In the genomic region with DNA sequence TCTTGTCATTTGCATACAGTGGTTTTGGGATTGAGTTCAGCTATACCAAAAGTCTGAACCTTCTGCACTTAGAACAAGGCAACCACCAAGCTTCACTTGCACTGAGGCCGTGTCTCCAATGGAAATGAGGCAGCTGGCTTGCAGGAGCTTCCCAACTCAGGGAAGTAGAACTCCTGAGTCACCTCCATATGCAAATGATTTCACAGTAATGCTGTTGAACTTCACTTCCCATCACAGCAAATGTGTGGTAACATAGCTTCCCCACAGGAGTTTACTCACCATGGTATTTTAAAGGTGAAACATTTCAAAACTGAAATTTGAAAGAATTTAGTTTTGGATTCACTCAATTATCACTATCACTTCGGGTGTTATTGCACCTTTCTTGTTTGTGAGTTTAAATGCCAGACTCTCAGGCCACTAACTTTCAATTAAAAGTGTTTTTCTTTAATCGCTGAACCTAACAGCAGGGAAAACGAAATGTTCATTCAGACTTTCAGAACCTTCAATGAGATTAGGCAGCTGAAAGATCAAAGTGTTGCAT, we compare ENCODE assay signal across 10 cellular contexts. TPM values are rescaled to one million over a fixed set of nuclear protein-coding genes. Genes with fewer than 3 reads are reported as not detected.
A peak's percentile ranks its signal among the peaks of the same experiment; 100 is the strongest.
DNase-seq lines count a peak whose midpoint lies in the region; ATAC-seq and TF ChIP-seq lines count a peak whose summit lies in the region.
"Had no signal": no experiment of that assay in that cellular context is flagged by ENCODE, and none has a peak within 500 bp of the region (broad histone marks: within the 10 kb centered on the region; RNA-seq: fewer than 3 reads in every experiment).

No MANE protein-coding gene starts in this region.

- H3K27ac ChIP-seq in tibial artery: no peak overlapping the region
- H3K27ac ChIP-seq in Peyer's patch: no peak overlapping the region
- H3K27ac ChIP-seq: ascending aorta had no signal

- no peak overlapping the region for H3K4me3 ChIP-seq in fibroblast of pulmonary artery (replicated peaks; ENCODE audit: low read depth, low read length)
- H3K4me3 ChIP-seq in tibial artery: no peak overlapping the region
- H3K4me3 ChIP-seq in Peyer's patch: no peak overlapping the region
- H3K4me3 ChIP-seq: ascending aorta had no signal

- H3K4me1 ChIP-seq in tibial artery (peaks cover 0 to 11% (median 0%) of the 10 kb centered on the region in 4 donors), Peyer's patch (no peaks in the 10 kb centered on the region)

- TF ChIP-seq CTCF in fibroblast of pulmonary artery (IDR thresholded peaks at IDR 0.05; ENCODE audit: low read length, missing control alignments) (no peak), tibial artery (IDR thresholded peaks at IDR 0.05) (no peak), Peyer's patch (IDR thresholded peaks at IDR 0.05) (no peak)

- peak; percentile 46 for DNase-seq in MV-4-11 (lab: John Stamatoyannopoulos, UW)
- peak; percentile 44 for DNase-seq in fibroblast of pulmonary artery (ENCODE audit: low read depth)
- DNase-seq in tibial artery: no peak
- DNase-seq in Peyer's patch: no peak
- no peak for DNase-seq in HuH-7.5 (ENCODE audit: low spot score)
- DNase-seq in mucosa of gallbladder (ENCODE audit: low spot score): no peak
- DNase-seq: left colon had no signal

- ATAC-seq in GM18517 (IDR thresholded peaks at IDR 0.05; ENCODE audit: unreplicated experiment): peak; percentile 58
- ATAC-seq in GM21723 (IDR thresholded peaks at IDR 0.05; ENCODE audit: unreplicated experiment): peak; percentile 70
- ATAC-seq: left colon had no signal

- H3K36me3 ChIP-seq in tibial artery (peaks cover 0 to 24% (median 9%) of the 10 kb centered on the region in 3 donors), Peyer's patch (peaks cover 0 to 23% (median 0%) of the 10 kb centered on the region in 3 donors)

- H3K27me3 ChIP-seq in tibial artery (no peaks in the 10 kb centered on the region), Peyer's patch (no peaks in the 10 kb centered on the region)
- H3K27me3 ChIP-seq: ascending aorta had no signal

- no peak for TF ChIP-seq POLR2A in Peyer's patch (IDR thresholded peaks at IDR 0.05)

- no peaks in the 10 kb centered on the region for H3K9me3 ChIP-seq in tibial artery
- H3K9me3 ChIP-seq in Peyer's patch: no peaks in the 10 kb centered on the region
- H3K9me3 ChIP-seq: ascending aorta had no signal

- intact Hi-C loops in tibial artery (cut with DNase I; ENCODE audit: low total_unique reads): no loop called here

RNA-seq across cellular contexts. Expression of a gene that starts 9.0 kb away (rescaled TPM):
- 1 to 10 TPM; 1.7 to 6.2 (median 3.4) TPM for total RNA-seq in Peyer's patch
- total RNA-seq in mucosa of gallbladder: 2.3 TPM

RNA-seq across cellular contexts. Expression of a gene that starts 21.6 kb away (rescaled TPM):
- total RNA-seq in Peyer's patch (10 to 100 TPM in 3 of 4 donors, 1 to 10 TPM in 1; 8.3 to 43.6 (median 33.2) TPM), mucosa of gallbladder (21.3 TPM)
- total RNA-seq: ascending aorta had no signal

RNA-seq across cellular contexts. Expression of a gene that starts 51.0 kb away (rescaled TPM):
- under 1 TPM in 1 of 4 donors, not detected in 3; 0.40 TPM for total RNA-seq in Peyer's patch
- total RNA-seq in mucosa of gallbladder: 0.95 TPM

Comparison
In these comparisons a context has a peak if more than half of its experiments do, and no peak if none do; other contexts are left out.
1. DNase-seq: peak in MV-4-11 (single experiment) and fibroblast of pulmonary artery (single experiment); none in tibial artery (0 of 2), Peyer's patch (0 of 3), HuH-7.5 (single experiment) and mucosa of gallbladder (single experiment).